Comparison of ENCODE assay signal across 8 cellular contexts in genomic region chr3:160753953-160754352, GRCh38. TPM values are rescaled to one million over a fixed set of nuclear protein-coding genes. Genes with fewer than 3 reads are reported as not detected.
DNase-seq lines count a peak whose midpoint lies in the region; ATAC-seq, FAIRE-seq and TF ChIP-seq lines count a peak whose summit lies in the region.

No MANE protein-coding gene starts in this region.

- no peaks in the 10 kb centered on the region for H3K36me3 ChIP-seq in HCT116 (ENCODE audit: control insufficient read depth in 1 of 2, insufficient read depth in 2 of 2, low read length in 2 of 2)
- no peaks in the 10 kb centered on the region for H3K36me3 ChIP-seq in iPS-15b (ENCODE audit: control insufficient read depth, insufficient read depth, low read length)
- no peaks in the 10 kb centered on the region for H3K36me3 ChIP-seq in small intestine (ENCODE audit: control insufficient read depth in 2 of 2, insufficient read depth in 2 of 2, low read length in 2 of 2)

- H3K27me3 ChIP-seq in HCT116 (ENCODE audit: insufficient read depth, low read length) (no peaks in the 10 kb centered on the region), iPS-15b (ENCODE audit: control insufficient read depth, insufficient read depth, low read length) (peaks cover 35% of the 10 kb centered on the region), small intestine (ENCODE audit: control insufficient read depth in 2 of 2, insufficient read depth in 2 of 2, low read length in 2 of 2) (no peaks in the 10 kb centered on the region)

- WGBS in small intestine, 3 donors: 10 to 29% (median 28%) methylated on average over 2 of the region's 2 CpGs

- H3K4me3 Mint-ChIP-seq in activated CD8-positive, alpha-beta T cell treated with anti-CD3 and anti-CD28 coated beads, Interleukin-2, amount 10 ng/mL, durations not matched to agents 7 days and 5 days: peak overlapping the region; percentile 96

- CTCF ChIA-PET in HCT116 (lab: Charles Lee): no interaction called here
- CTCF ChIA-PET in activated CD8-positive, alpha-beta T cell treated with anti-CD3 and anti-CD28 coated beads, Interleukin-2, amount 10 ng/mL, durations not matched to agents 7 days and 5 days (lab: Charles Lee): interaction anchor here (2.2 kb wide), 1 partner anchor 188 kb away, joined by 5 read pairs; no protein-coding TSS in a partner anchor

- ATAC-seq in HCT116 (no peak), GM21381 (IDR thresholded peaks at IDR 0.05; ENCODE audit: unreplicated experiment) (no peak)
- no peak for ATAC-seq in activated CD8-positive, alpha-beta T cell treated with anti-CD3 and anti-CD28 coated beads, Interleukin-2, amount 10 ng/mL, durations not matched to agents 7 days and 5 days

- DNase-seq in HCT116 (ENCODE audit: low read depth, low spot score) (no peak), small intestine (no peak), ecto neural progenitor cell (ENCODE audit: low spot score) (no peak), RPMI8226 (no peak), T-helper 9 cell (no peak)
- DNase-seq in activated CD8-positive, alpha-beta T cell treated with anti-CD3 and anti-CD28 coated beads, Interleukin-2, amount 10 ng/mL, durations not matched to agents 7 days and 5 days: no peak

- peak overlapping the region; percentile 80; the same call in 1 of the 2 replicates for H3K27ac ChIP-seq in HCT116 (ENCODE audit: low read depth, low read length)
- peak overlapping the region in 1 of 2 donors; percentile 97 for H3K27ac ChIP-seq in small intestine (ENCODE audit: low read depth in 1 of 2, low read length in 1 of 2)

- H3K4me3 ChIP-seq in HCT116 (replicated peaks in 1 of 2; ENCODE audit: low read depth in 1 of 2, low read length in 2 of 2): peak overlapping the region; percentile 70 to 95
- peak overlapping the region; percentile 87 for H3K4me3 ChIP-seq in iPS-15b (ENCODE audit: low read depth, low read length)
- peak overlapping the region; percentile 69 to 96 for H3K4me3 ChIP-seq in small intestine (ENCODE audit: low read depth in 1 of 2, low read length in 2 of 2)

- H3K4me1 ChIP-seq in HCT116 (ENCODE audit: control insufficient read depth in 1 of 2, insufficient read depth in 2 of 2, low read length in 2 of 2) (peaks cover 4 to 15% of the 10 kb centered on the region in 2 experiments; a peak in 3 of 4 replicates), iPS-15b (ENCODE audit: control insufficient read depth, insufficient read depth, low read length) (peaks cover 2% of the 10 kb centered on the region), small intestine (ENCODE audit: control insufficient read depth in 2 of 2, insufficient read depth in 1 of 2, low read depth in 1 of 2, low read length in 1 of 2) (peaks cover 0 to 11% of the 10 kb centered on the region in 2 donors)

- peak overlapping the region; percentile 70 for H3K9ac ChIP-seq in HCT116 (ENCODE audit: low read length)
- no peak overlapping the region for H3K9ac ChIP-seq in iPS-15b (ENCODE audit: low read depth, low read length)

- FAIRE-seq in small intestine (lab: Jason Lieb, UNC): peak; percentile 19

- POLR2A ChIA-PET in HCT116 (lab: Charles Lee): no interaction called here
- POLR2A ChIA-PET in activated CD8-positive, alpha-beta T cell treated with anti-CD3 and anti-CD28 coated beads, Interleukin-2, amount 10 ng/mL, durations not matched to agents 7 days and 5 days (lab: Charles Lee): interaction anchor here (1.5 kb wide), 1 partner anchor 48 kb away, joined by 3 read pairs; no protein-coding TSS in a partner anchor

- TF ChIP-seq POLR2A in HCT116 (IDR thresholded peaks at IDR 0.05; ENCODE audit: borderline replicate concordance, extremely low read depth, insufficient read depth, insufficient read length): no peak

- intact Hi-C loops in HCT116 (cut with micrococcal nuclease): no loop called here

- H3K9me3 Mint-ChIP-seq in activated CD8-positive, alpha-beta T cell treated with anti-CD3 and anti-CD28 coated beads, Interleukin-2, amount 10 ng/mL, durations not matched to agents 7 days and 5 days (ENCODE audit: insufficient read depth): no peaks in the 10 kb centered on the region

- H3K27ac Mint-ChIP-seq in activated CD8-positive, alpha-beta T cell treated with anti-CD3 and anti-CD28 coated beads, Interleukin-2, amount 10 ng/mL, durations not matched to agents 7 days and 5 days: peak overlapping the region; percentile 83

- RAD21 ChIA-PET in HCT116 (lab: Charles Lee; ENCODE audit: low non-redundant PET in 1 of 2, low total read pairs in 2 of 2, uncharacterized antibody in 2 of 2, unreplicated experiment in 2 of 2): no interaction called here

- H3K9me3 ChIP-seq in HCT116 (ENCODE audit: control insufficient read depth in 1 of 2, insufficient read depth in 1 of 2, low read depth in 1 of 2, low read length in 2 of 2): no peaks in the 10 kb centered on the region
- no peaks in the 10 kb centered on the region for H3K9me3 ChIP-seq in iPS-15b (ENCODE audit: control insufficient read depth, insufficient read depth, low read length)
- no peaks in the 10 kb centered on the region for H3K9me3 ChIP-seq in small intestine (ENCODE audit: control insufficient read depth, low read depth)

- H3K9me2 ChIP-seq in HCT116 (ENCODE audit: insufficient read depth): no peaks in the 10 kb centered on the region

- TF ChIP-seq CTCF in HCT116 (IDR thresholded peaks at IDR 0.05 in 2 of 3, conservative IDR thresholded peaks at IDR 0.05 in 1 of 3; ENCODE audit: borderline replicate concordance in 1 of 3, insufficient read depth in 1 of 3, low read depth in 2 of 3, low read length in 2 of 3): no peak

- H3K4me2 ChIP-seq in HCT116 (ENCODE audit: low read length): peak overlapping the region; percentile 91

- no peak overlapping the region for H2AFZ ChIP-seq in HCT116 (ENCODE audit: low read depth, low read length, poor library complexity, severe bottlenecking)

- no TSS peak for BruUV-seq in HCT116 (replicated peaks; lab: Mats Ljungman, UMichigan)

- H4K20me1 ChIP-seq in HCT116 (ENCODE audit: insufficient read depth): no peaks in the 10 kb centered on the region

- peaks cover 26% of the 10 kb centered on the region for H3K27me3 Mint-ChIP-seq in activated CD8-positive, alpha-beta T cell treated with anti-CD3 and anti-CD28 coated beads, Interleukin-2, amount 10 ng/mL, durations not matched to agents 7 days and 5 days (ENCODE audit: low read depth)

- peaks cover 31% of the 10 kb centered on the region for H3K4me1 Mint-ChIP-seq in activated CD8-positive, alpha-beta T cell treated with anti-CD3 and anti-CD28 coated beads, Interleukin-2, amount 10 ng/mL, durations not matched to agents 7 days and 5 days (ENCODE audit: low read depth)

- no peaks in the 10 kb centered on the region for H3K36me3 Mint-ChIP-seq in activated CD8-positive, alpha-beta T cell treated with anti-CD3 and anti-CD28 coated beads, Interleukin-2, amount 10 ng/mL, durations not matched to agents 7 days and 5 days (ENCODE audit: low read depth)

- H3K79me2 ChIP-seq in HCT116 (ENCODE audit: insufficient read depth, low read length): peaks cover 3% of the 10 kb centered on the region; the same call in 1 of the 2 replicates

- TF ChIP-seq RAD21 in HCT116 (IDR thresholded peaks at IDR 0.05; ENCODE audit: low read depth): no peak

TF ChIP-seq in HCT116, 20 proteins besides CTCF, POLR2A, EP300 and RAD21:
- TF ChIP-seq EZH2phosphoT487 (IDR thresholded peaks at IDR 0.05; ENCODE audit: borderline replicate concordance): no peak
- TF ChIP-seq POLR2AphosphoS5 (IDR thresholded peaks at IDR 0.05; ENCODE audit: low read depth, low read length): no peak
- no peak for TF ChIP-seq ZFX (IDR thresholded peaks at IDR 0.05)
- TF ChIP-seq YY1 (IDR thresholded peaks at IDR 0.05; ENCODE audit: extremely low read depth, insufficient replicate concordance, low read depth, low read length): no peak

RNA-seq across cellular contexts. Expression of gene PPM1L, which starts 2.1 kb away (rescaled TPM):
- 13.2 TPM for total RNA-seq in HCT116 (2021; ENCODE audit: unreplicated experiment)
- 2.8 and 3.0 TPM in 2 replicates for polyA plus RNA-seq in HCT116 (2012)
- 1 to 10 TPM; 3.8 to 3.9 TPM for total RNA-seq in activated CD8-positive, alpha-beta T cell treated with anti-CD3 and anti-CD28 coated beads, Interleukin-2, amount 10 ng/mL, durations not matched to agents 7 days and 5 days
- polyA plus RNA-seq in small intestine: 1 to 10 TPM in 1 of 3 donors, under 1 TPM in 2; 0.27 to 2.4 (median 0.45) TPM
